In the genomic region with DNA sequence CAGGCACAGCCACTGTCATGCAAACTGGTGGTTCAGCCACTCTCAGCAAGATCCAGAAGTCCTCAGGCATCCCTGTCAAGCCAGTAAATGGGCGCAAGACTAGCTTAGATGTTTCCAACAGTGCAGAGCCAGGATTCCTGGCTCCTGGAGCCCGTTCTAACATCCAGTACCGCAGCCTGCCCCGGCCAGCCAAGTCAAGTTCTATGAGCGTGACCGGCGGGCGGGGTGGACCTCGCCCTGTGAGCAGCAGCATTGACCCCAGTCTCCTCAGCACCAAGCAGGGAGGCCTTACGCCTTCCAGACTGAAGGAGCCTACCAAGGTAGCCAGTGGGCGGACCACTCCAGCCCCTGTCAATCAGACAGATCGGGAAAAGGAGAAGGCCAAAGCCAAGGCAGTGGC, we compare ENCODE assay signal across 22 cellular contexts.
"Had no signal": no experiment of that assay in that cellular context is flagged by ENCODE, and none has a peak within 500 bp of the region (broad histone marks: within the 10 kb centered on the region; RNA-seq: fewer than 3 reads in every experiment).

No MANE protein-coding gene starts in this region.

- H3K27me3 ChIP-seq: stomach, suprapubic skin had no signal

- H3K27me3 Mint-ChIP-seq: activated B cell treated with CpG ODN at 0.5 μM for 24 hours; activated CD8-positive, alpha-beta T cell treated with anti-CD3 and anti-CD28 coated beads for 36 hours; activated T-helper 17 cell treated with anti-CD3 and anti-CD28 coated beads, Interleukin-2, amount 50 U/mL, for 72 hours; central memory CD8-positive, alpha-beta T cell; naive B cell; stimulated activated naive B cell treated with anti-CD40 and anti-IgM and Interleukin-4, amounts not matched to agents 10 μg/mL and 1 μg/mL and 100 μg/mL, for 72 hours had no signal

- H3K4me3 Mint-ChIP-seq: activated B cell treated with CpG ODN at 0.5 μM for 24 hours; activated CD8-positive, alpha-beta T cell treated with anti-CD3 and anti-CD28 coated beads for 36 hours; activated T-cell treated with anti-CD3 and anti-CD28 coated beads, Interleukin-2, amount 50 U/mL, for 4 hours; activated T-helper 17 cell treated with anti-CD3 and anti-CD28 coated beads, Interleukin-2, amount 50 U/mL, for 72 hours; central memory CD8-positive, alpha-beta T cell; mesothelial cell of epicardium; naive B cell; stimulated activated naive B cell treated with anti-CD40 and anti-IgM and Interleukin-4, amounts not matched to agents 10 μg/mL and 1 μg/mL and 100 μg/mL, for 72 hours; T-helper 2 cell treated with Interferon-gamma antibody and Interleukin-4, amounts not matched to agents 5 μg/mL and 100 μg/mL, for 36 hours had no signal

- H3K4me3 ChIP-seq: psoas muscle, smooth muscle cell, stomach, suprapubic skin had no signal

- H3K27ac Mint-ChIP-seq: activated B cell treated with CpG ODN at 0.5 μM for 24 hours; activated CD8-positive, alpha-beta T cell treated with anti-CD3 and anti-CD28 coated beads for 36 hours; activated T-helper 17 cell treated with anti-CD3 and anti-CD28 coated beads, Interleukin-2, amount 50 U/mL, for 72 hours; stimulated activated naive B cell treated with anti-CD40 and anti-IgM and Interleukin-4, amounts not matched to agents 10 μg/mL and 1 μg/mL and 100 μg/mL, for 72 hours; T-helper 2 cell treated with Interferon-gamma antibody and Interleukin-4, amounts not matched to agents 5 μg/mL and 100 μg/mL, for 36 hours had no signal

- H3K9me3 Mint-ChIP-seq: activated B cell treated with CpG ODN at 0.5 μM for 24 hours; activated CD8-positive, alpha-beta T cell treated with anti-CD3 and anti-CD28 coated beads for 36 hours; activated T-cell treated with anti-CD3 and anti-CD28 coated beads, Interleukin-2, amount 50 U/mL, for 4 hours; activated T-helper 17 cell treated with anti-CD3 and anti-CD28 coated beads, Interleukin-2, amount 50 U/mL, for 72 hours; central memory CD8-positive, alpha-beta T cell; mesothelial cell of epicardium; naive B cell; stimulated activated naive B cell treated with anti-CD40 and anti-IgM and Interleukin-4, amounts not matched to agents 10 μg/mL and 1 μg/mL and 100 μg/mL, for 72 hours; T-helper 2 cell treated with Interferon-gamma antibody and Interleukin-4, amounts not matched to agents 5 μg/mL and 100 μg/mL, for 36 hours had no signal

- H3K4me1 Mint-ChIP-seq: activated B cell treated with CpG ODN at 0.5 μM for 24 hours; activated T-helper 17 cell treated with anti-CD3 and anti-CD28 coated beads, Interleukin-2, amount 50 U/mL, for 72 hours; central memory CD8-positive, alpha-beta T cell; naive B cell; stimulated activated naive B cell treated with anti-CD40 and anti-IgM and Interleukin-4, amounts not matched to agents 10 μg/mL and 1 μg/mL and 100 μg/mL, for 72 hours had no signal

- DNase-seq: activated B cell treated with CpG ODN at 0.5 μM for 24 hours; activated CD4-positive, alpha-beta T cell treated with anti-CD3 and anti-CD28 coated beads, Interleukin-2, amount 50 U/mL, for 1 hour; activated CD8-positive, alpha-beta T cell treated with anti-CD3 and anti-CD28 coated beads for 36 hours; activated gamma-delta T cell treated with Interleukin-2 at 50 U/mL for 16 hours; activated naive CD4-positive, alpha-beta T cell treated with anti-CD3 and anti-CD28 coated beads, Interleukin-2, amount 50 U/mL, for 16 hours; activated T-cell treated with anti-CD3 and anti-CD28 coated beads, Interleukin-2, amount 50 U/mL, for 4 hours; amniotic stem cell; dermis blood vessel endothelial cell; effector memory CD4-positive, alpha-beta T cell; naive B cell; psoas muscle; stimulated activated CD4-positive, alpha-beta T cell treated with anti-CD3 and anti-CD28 coated beads, Interleukin-1b, Interleukin-23, amount 100 ng/mL, for 48 hours; stimulated activated naive B cell treated with anti-CD40 and anti-IgM and Interleukin-4, amounts not matched to agents 10 μg/mL and 1 μg/mL and 100 μg/mL, for 72 hours; stomach; trophoblast cell had no signal

- ATAC-seq: activated CD8-positive, alpha-beta T cell treated with anti-CD3 and anti-CD28 coated beads for 36 hours; activated T-cell treated with anti-CD3 and anti-CD28 coated beads, Interleukin-2, amount 50 U/mL, for 4 hours; activated T-helper 17 cell treated with anti-CD3 and anti-CD28 coated beads, Interleukin-2, amount 50 U/mL, for 72 hours; psoas muscle; stimulated activated naive B cell treated with anti-CD40 and anti-IgM and Interleukin-4, amounts not matched to agents 10 μg/mL and 1 μg/mL and 100 μg/mL, for 72 hours had no signal

- H3K4me1 ChIP-seq: parathyroid adenoma had no signal

- H3K9me3 ChIP-seq: psoas muscle, stomach, suprapubic skin had no signal

- H3K27ac ChIP-seq: parathyroid adenoma, psoas muscle, suprapubic skin had no signal
